ENCODE assay signal across 1 cellular context in the genomic region with DNA sequence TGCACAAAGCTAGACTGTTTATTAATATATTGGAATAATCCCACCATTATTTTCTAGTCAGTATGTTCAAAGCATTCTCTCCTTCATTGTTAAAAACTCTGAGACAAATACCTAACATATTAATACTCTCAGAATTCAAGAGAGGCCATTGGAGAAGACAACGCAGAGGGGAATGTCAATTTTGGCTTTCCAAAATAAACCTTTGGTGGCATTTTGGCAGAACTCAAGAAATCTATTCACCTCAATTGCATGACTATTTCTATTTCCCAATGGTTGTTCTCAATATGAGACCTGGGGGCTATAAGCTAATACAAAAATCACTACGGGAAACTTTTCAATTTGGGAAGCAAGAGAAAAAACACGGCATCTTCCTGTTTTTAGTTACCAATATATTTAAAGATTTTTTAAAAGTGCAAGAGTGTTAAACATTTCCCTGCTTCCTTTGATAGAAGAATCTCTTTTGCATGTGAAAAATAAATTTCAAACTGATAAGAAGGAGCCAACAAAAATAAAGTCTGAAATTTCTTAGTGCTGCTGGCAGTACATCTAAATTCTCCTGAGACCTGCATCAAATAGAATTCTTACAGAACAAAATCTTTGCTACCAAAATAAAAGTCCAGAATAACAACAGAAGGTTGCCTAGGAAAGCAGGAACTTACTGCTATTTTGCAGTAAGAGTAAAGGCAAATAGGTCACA.
TF ChIP-seq lines count a peak whose summit lies in the region.

No MANE protein-coding gene starts in this region.

TF ChIP-seq in WTC11, 78 proteins besides CTCF, POLR2A, EP300 and RAD21 (continued from another document):
- TF ChIP-seq MLX (CRISPR knock-in tag; IDR thresholded peaks at IDR 0.05), result no peak
